ENCODE assay signal across 1 cellular context in genomic region chr17:50934672-50935200, GRCh38.
TF ChIP-seq lines count a peak whose summit lies in the region.

No MANE protein-coding gene starts in this region.

TF ChIP-seq in H1, 55 proteins besides CTCF, POLR2A, EP300 and RAD21 (continued from another document):
- no peak for TF ChIP-seq E2F6 (IDR thresholded peaks at IDR 0.05)
TF ChIP-seq in H1: peak in this region for 0.
